Comparison of ENCODE assay signal across 17 cellular contexts in the genomic region with DNA sequence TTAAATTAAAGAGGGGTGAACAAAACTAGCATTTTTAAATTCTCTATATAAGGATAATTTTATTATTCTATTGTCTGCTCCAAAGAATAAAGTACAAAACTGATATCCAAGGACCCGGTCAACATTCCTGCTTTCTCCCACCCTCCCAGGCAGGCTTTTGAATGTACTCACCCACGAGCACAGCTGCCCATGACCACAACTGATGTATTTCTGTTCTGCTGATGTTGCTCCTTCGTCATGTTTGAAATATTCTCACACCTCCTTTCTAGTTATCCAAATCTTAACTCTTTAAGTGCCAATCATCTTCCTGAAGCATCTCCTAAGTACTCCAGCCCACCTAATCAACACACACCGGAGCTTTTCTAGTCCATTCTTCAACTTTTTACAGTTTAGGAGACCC. TPM values are rescaled to one million over a fixed set of nuclear protein-coding genes. Genes with fewer than 3 reads are reported as not detected.
DNase-seq lines count a peak whose midpoint lies in the region; ATAC-seq, FAIRE-seq and TF ChIP-seq lines count a peak whose summit lies in the region.
"Had no signal": no experiment of that assay in that cellular context is flagged by ENCODE, and none has a peak within 500 bp of the region (broad histone marks: within the 10 kb centered on the region; RNA-seq: fewer than 3 reads in every experiment).

No MANE protein-coding gene starts in this region.

- H3K27me3 Mint-ChIP-seq in Calu3 (ENCODE audit: unreplicated experiment) = no peaks in the 10 kb centered on the region
- H3K27me3 Mint-ChIP-seq: activated CD8-positive, alpha-beta T cell treated with anti-CD3 and anti-CD28 coated beads for 36 hours had no signal

- no peak for FAIRE-seq in pancreas (lab: Jason Lieb, UNC)

- no peaks in the 10 kb centered on the region for H3K36me3 Mint-ChIP-seq in Calu3 (ENCODE audit: insufficient read depth, unreplicated experiment)
- H3K36me3 Mint-ChIP-seq: CD8-positive, alpha-beta T cell had no signal

- H3K9ac ChIP-seq in GM23248 (peak overlapping the region; percentile 33), mammary epithelial cell (ENCODE audit: insufficient read depth, low read length) (no peak overlapping the region)

- intact Hi-C loops in mammary epithelial cell (cut with micrococcal nuclease) = no loop called here
- intact Hi-C loops in stomach (cut with DNase I; ENCODE audit: low total_unique reads) = no loop called here
- intact Hi-C loops in pancreas (cut with DNase I) = no loop called here
- intact Hi-C loops in Calu3 (cut with micrococcal nuclease; ENCODE audit: unreplicated experiment) = no loop called here

- no peak for TF ChIP-seq EP300 in stomach (IDR thresholded peaks at IDR 0.05)

- no peak overlapping the region for H3K27ac Mint-ChIP-seq in Calu3 (ENCODE audit: unreplicated experiment)
- H3K27ac Mint-ChIP-seq: activated CD8-positive, alpha-beta T cell treated with anti-CD3 and anti-CD28 coated beads for 36 hours; CD8-positive, alpha-beta T cell had no signal

- H3K4me1 ChIP-seq in GM23248 (ENCODE audit: insufficient read depth) = peaks cover 80% of the 10 kb centered on the region
- peaks cover 3% of the 10 kb centered on the region for H3K4me1 ChIP-seq in mammary epithelial cell (ENCODE audit: insufficient read depth, low read length)
- H3K4me1 ChIP-seq in stomach = peaks cover 0 to 48% (median 17%) of the 10 kb centered on the region in 4 donors
- H3K4me1 ChIP-seq in pancreas = no peaks in the 10 kb centered on the region
- H3K4me1 ChIP-seq: colonic mucosa had no signal

- H3K9me3 ChIP-seq in GM23248 (ENCODE audit: low read depth) (no peaks in the 10 kb centered on the region), mammary epithelial cell (replicated peaks; ENCODE audit: insufficient read depth, low read length) (no peaks in the 10 kb centered on the region), stomach (no peaks in the 10 kb centered on the region), pancreas (no peaks in the 10 kb centered on the region)
- H3K9me3 ChIP-seq: colonic mucosa, MG63 had no signal

- in situ Hi-C loops in GM23248 (cut with MboI) = no loop called here
- in situ Hi-C loops in mammary epithelial cell (cut with MboI; ENCODE audit: low sequenced_read_pairs in 2 of 2) = no loop called here

- no peak overlapping the region for H3K4me3 Mint-ChIP-seq in Calu3 (ENCODE audit: low read depth, unreplicated experiment)
- H3K4me3 Mint-ChIP-seq: activated CD8-positive, alpha-beta T cell treated with anti-CD3 and anti-CD28 coated beads for 36 hours; CD8-positive, alpha-beta T cell had no signal

- no peak for TF ChIP-seq POLR2A in stomach (IDR thresholded peaks at IDR 0.05)

- H3F3A ChIP-seq in GM23248 (ENCODE audit: insufficient read depth) = peaks cover 79% of the 10 kb centered on the region

- peak overlapping the region; percentile 6; the same call in 1 of the 2 replicates for H3K4me3 ChIP-seq in GM23248
- no peak overlapping the region for H3K4me3 ChIP-seq in mammary epithelial cell (replicated peaks in 1 of 3; ENCODE audit: insufficient read depth in 1 of 3, low read depth in 2 of 3, low read length in 3 of 3)
- H3K4me3 ChIP-seq in stomach = no peak overlapping the region
- H3K4me3 ChIP-seq in pancreas = no peak overlapping the region
- H3K4me3 ChIP-seq: colonic mucosa, MG63 had no signal

- H3K36me3 ChIP-seq in GM23248 (ENCODE audit: low read depth) (peaks cover 26% of the 10 kb centered on the region), mammary epithelial cell (ENCODE audit: insufficient read depth, low read length) (no peaks in the 10 kb centered on the region), stomach (no peaks in the 10 kb centered on the region), pancreas (no peaks in the 10 kb centered on the region)
- H3K36me3 ChIP-seq: colonic mucosa, MG63 had no signal

- BruUV-seq in mammary epithelial cell (replicated peaks; lab: Mats Ljungman, UMichigan) (no TSS peak), Calu3 (replicated peaks; lab: Mats Ljungman, UMichigan) (no TSS peak)

- DNase-seq in GM23248 = peak; percentile 76
- DNase-seq in mammary epithelial cell = no peak
- peak; percentile 89 for DNase-seq in iris pigment epithelial cell (ENCODE audit: low read depth)
- DNase-seq in stomach = no peak
- no peak for DNase-seq in pancreas
- DNase-seq in Calu3 = no peak
- no peak for DNase-seq in medulla oblongata (ENCODE audit: extremely low spot score)
- DNase-seq: activated CD8-positive, alpha-beta T cell treated with anti-CD3 and anti-CD28 coated beads for 36 hours; activated gamma-delta T cell treated with Interleukin-2 at 50 U/mL for 16 hours; CD8-positive, alpha-beta T cell; colonic mucosa; MG63; NCI-H446; stimulated activated CD4-positive, alpha-beta T cell treated with anti-CD3 and anti-CD28 coated beads, Interleukin-2, amount 100 ng/mL, for 48 hours; stimulated activated naive CD4-positive, alpha-beta T cell had no signal

- H3K79me2 ChIP-seq in GM23248 (ENCODE audit: insufficient read depth) (peaks cover 100% of the 10 kb centered on the region), mammary epithelial cell (ENCODE audit: insufficient read depth, low read length) (peaks cover 70% of the 10 kb centered on the region)

- dilution Hi-C loops in mammary epithelial cell (cut with HindIII; ENCODE audit: low sequenced_read_pairs) = no loop called here

- H3K4me2 ChIP-seq in GM23248 (ENCODE audit: unreplicated experiment) = peak overlapping the region; percentile 25
- H3K4me2 ChIP-seq in mammary epithelial cell (ENCODE audit: insufficient read depth, low read depth, low read length) = peak overlapping the region; percentile 17

- CTCF ChIA-PET in mammary epithelial cell (lab: Charles Lee; ENCODE audit: low non-redundant PET) (no interaction called here), Calu3 (lab: Charles Lee) (no interaction called here)

- peak overlapping the region; percentile 70 for H3K27ac ChIP-seq in GM23248
- no peak overlapping the region for H3K27ac ChIP-seq in mammary epithelial cell (ENCODE audit: insufficient read depth, low read depth, low read length)
- H3K27ac ChIP-seq in stomach = peak overlapping the region in 4 of 5 donors; percentile 72 to 89 (median 74)
- no peak overlapping the region for H3K27ac ChIP-seq in pancreas
- H3K27ac ChIP-seq: colonic mucosa had no signal

- no peaks in the 10 kb centered on the region for H3K9me2 ChIP-seq in GM23248 (ENCODE audit: insufficient read depth)

- H3K4me1 Mint-ChIP-seq in Calu3 (ENCODE audit: low read depth, unreplicated experiment) = no peaks in the 10 kb centered on the region

- H3K27me3 ChIP-seq in GM23248 (replicated peaks; ENCODE audit: insufficient read depth) (no peaks in the 10 kb centered on the region), mammary epithelial cell (ENCODE audit: insufficient read depth, low read length) (no peaks in the 10 kb centered on the region), stomach (no peaks in the 10 kb centered on the region), pancreas (no peaks in the 10 kb centered on the region)
- H3K27me3 ChIP-seq: colonic mucosa, MG63 had no signal

- H3K9me3 Mint-ChIP-seq in Calu3 (ENCODE audit: low read depth, unreplicated experiment) = no peaks in the 10 kb centered on the region
- H3K9me3 Mint-ChIP-seq: activated CD8-positive, alpha-beta T cell treated with anti-CD3 and anti-CD28 coated beads for 36 hours; CD8-positive, alpha-beta T cell had no signal

- peaks cover 21% of the 10 kb centered on the region; the same call in 1 of the 2 replicates for H4K20me1 ChIP-seq in GM23248 (ENCODE audit: insufficient read depth)
- no peaks in the 10 kb centered on the region for H4K20me1 ChIP-seq in mammary epithelial cell (ENCODE audit: insufficient read depth, low read length)

- H2AFZ ChIP-seq in GM23248 = no peak overlapping the region
- H2AFZ ChIP-seq in mammary epithelial cell (ENCODE audit: low read depth, low read length) = no peak overlapping the region

- WGBS in GM23248 (ENCODE audit: low coverage in 1 of 2, low lambda C conversion rate in 2 of 2, missing lambda C conversion rate in 2 of 2), 2 experiments = 50 to 52% methylated on average over 4 of the region's 4 CpGs
- WGBS in mammary epithelial cell (ENCODE audit: low coverage, missing lambda C conversion rate) = 35% methylated on average over 4 of the region's 4 CpGs
- 58 to 75% (median 67%) methylated on average over 4 of the region's 4 CpGs for WGBS in stomach, 5 donors
- WGBS in pancreas, 2 donors = 75 to 76% methylated on average over 4 of the region's 4 CpGs

- no peak for ATAC-seq in pancreas
- ATAC-seq in GM21390 (IDR thresholded peaks at IDR 0.05; ENCODE audit: unreplicated experiment) = no peak
- ATAC-seq: activated CD8-positive, alpha-beta T cell treated with anti-CD3 and anti-CD28 coated beads for 36 hours; CD8-positive, alpha-beta T cell; Panc1 had no signal

- TF ChIP-seq CTCF in mammary epithelial cell (conservative IDR thresholded peaks at IDR 0.05 in 1 of 2, IDR thresholded peaks at IDR 0.05 in 1 of 2; ENCODE audit: extremely low read depth in 1 of 2, insufficient read depth in 1 of 2, low read depth in 1 of 2, low read length in 2 of 2) = no peak
- TF ChIP-seq CTCF in stomach (IDR thresholded peaks at IDR 0.05) = no peak
- no peak for TF ChIP-seq CTCF in pancreas (IDR thresholded peaks at IDR 0.05)
- no peak for TF ChIP-seq CTCF in Calu3 (IDR thresholded peaks at IDR 0.05; ENCODE audit: unreplicated experiment)

RNA-seq across cellular contexts. Expression of a gene that starts 46.7 kb away (rescaled TPM):
- 674 and 698 TPM in 2 replicates for total RNA-seq in GM23248 (2014; rRNA removed; shearing (Covaris generic))
- polyA plus RNA-seq in GM23248 (2016; fragmentation: Nextera tagmentation; extraction: Ambion mirVana) = 1,687 and 1,703 TPM in 2 replicates
- 100 to 1,000 TPM; 251 to 445 TPM for total RNA-seq in mammary epithelial cell
- polyA plus RNA-seq in mammary epithelial cell = 151 TPM
- 182 TPM for polyA minus RNA-seq in mammary epithelial cell
- total RNA-seq in stomach = 1,000 to 10,000 TPM in 1 of 5 donors, 100 to 1,000 TPM in 4; 300 to 1,007 (median 620) TPM
- polyA plus RNA-seq in stomach = 100 to 1,000 TPM; 146 to 179 (median 172) TPM
- 10 to 100 TPM; 17.0 to 85.8 (median 27.3) TPM for total RNA-seq in pancreas
- polyA plus RNA-seq in pancreas = 10 to 100 TPM; 35.1 to 35.3 TPM
- 5.5 and 9.3 TPM in 2 replicates for total RNA-seq in Calu3 (2022)
- total RNA-seq: CD8-positive, alpha-beta T cell had no signal

Comparison
In these comparisons a context has a peak if more than half of its experiments do, and no peak if none do; other contexts are left out.
1. DNase-seq: peak in GM23248 (single experiment) and iris pigment epithelial cell (single experiment); none in mammary epithelial cell (single experiment), stomach (single experiment), pancreas (0 of 6), Calu3 (single experiment) and medulla oblongata (single experiment).
2. H3K27ac ChIP-seq: peak in GM23248 (single experiment) and stomach (4 of 5); none in mammary epithelial cell (single experiment) and pancreas (0 of 4).